Comparison of ENCODE assay signal across 39 cellular contexts in the genomic region with DNA sequence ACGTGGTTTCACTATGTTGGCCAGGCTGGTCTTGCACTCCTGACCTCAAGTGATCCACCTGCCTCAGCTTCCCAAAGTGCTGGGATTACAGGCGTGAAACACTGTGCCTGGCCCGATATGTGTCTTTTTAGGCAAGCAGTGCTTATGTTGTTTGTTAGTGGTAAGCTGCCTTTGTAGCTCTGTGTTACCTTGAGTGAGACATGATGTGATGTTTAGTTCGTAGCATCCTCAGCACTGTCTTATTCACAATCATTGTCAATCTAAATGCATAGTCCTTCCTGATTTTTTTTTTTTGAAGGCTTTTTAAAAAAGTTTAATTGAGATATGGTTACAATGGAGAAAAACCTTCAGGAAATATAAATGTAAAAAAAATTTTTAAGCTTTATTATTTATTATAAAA.
"Had no signal": no experiment of that assay in that cellular context is flagged by ENCODE, and none has a peak within 500 bp of the region (broad histone marks: within the 10 kb centered on the region; RNA-seq: fewer than 3 reads in every experiment).

No MANE protein-coding gene starts in this region.

- H3K9me3 Mint-ChIP-seq: activated B cell treated with CpG ODN at 0.5 μM for 24 hours; activated CD4-positive, alpha-beta memory T cell treated with anti-CD3 and anti-CD28 coated beads for 36 hours; activated CD4-positive, alpha-beta T cell treated with anti-CD3 and anti-CD28 coated beads, Interleukin-2, amount 10 ng/mL, durations not matched to agents 24 days and 14 days; activated CD8-positive, alpha-beta T cell treated with anti-CD3 and anti-CD28 coated beads for 36 hours; activated naive CD4-positive, alpha-beta T cell treated with anti-CD3 and anti-CD28 coated beads, Interleukin-2, amount 10 ng/mL, durations not matched to agents 7 days and 5 days; activated naive CD4-positive, alpha-beta T cell treated with anti-CD3 and anti-CD28 coated beads, Interleukin-2, amount 50 U/mL, for 24 hours; activated naive CD8-positive, alpha-beta T cell treated with anti-CD3 and anti-CD28 coated beads, Interleukin-2, amount 50 U/mL, for 24 hours; activated T-cell treated with anti-CD3 and anti-CD28 coated beads, Interleukin-2, amount 50 U/mL, for 4 hours; activated T-cell treated with anti-CD3 and anti-CD28 coated beads, Interleukin-2, amount 50 U/mL, for 72 hours; activated T-helper 1 cell treated with anti-CD3 and anti-CD28 coated beads, Interleukin-12 subunit alpha, Interleukin-12 subunit beta, Interleukin-2, Interleukin-4 antibody, amounts not matched to agents 30 ng/mL and 10 ng/mL and 1 ng/mL, durations not matched to agents 14 hours and 24 hours and 36 hours; activated T-helper 17 cell treated with anti-CD3 and anti-CD28 coated beads, Interleukin-2, amount 50 U/mL, for 72 hours; central memory CD8-positive, alpha-beta T cell; T-helper 1 cell treated with Interleukin-12 subunit alpha and Interleukin-12 subunit beta and Interleukin-4 antibody, amounts not matched to agents 30 μg/mL and 1 μg/mL, for 36 hours; T-helper 2 cell treated with Interferon-gamma antibody and Interleukin-4, amounts not matched to agents 5 μg/mL and 100 μg/mL, for 36 hours had no signal

- H3K27me3 Mint-ChIP-seq: activated B cell treated with CpG ODN at 0.5 μM for 24 hours; activated CD4-positive, alpha-beta memory T cell treated with anti-CD3 and anti-CD28 coated beads for 36 hours; activated CD4-positive, alpha-beta T cell treated with anti-CD3 and anti-CD28 coated beads, Interleukin-2, amount 10 ng/mL, durations not matched to agents 24 days and 14 days; activated CD8-positive, alpha-beta T cell treated with anti-CD3 and anti-CD28 coated beads for 36 hours; activated naive CD4-positive, alpha-beta T cell treated with anti-CD3 and anti-CD28 coated beads, Interleukin-2, amount 10 ng/mL, durations not matched to agents 7 days and 5 days; activated naive CD4-positive, alpha-beta T cell treated with anti-CD3 and anti-CD28 coated beads, Interleukin-2, amount 50 U/mL, for 24 hours; activated naive CD8-positive, alpha-beta T cell; activated naive CD8-positive, alpha-beta T cell treated with anti-CD3 and anti-CD28 coated beads, Interleukin-2, amount 10 ng/mL, durations not matched to agents 7 days and 5 days; activated naive CD8-positive, alpha-beta T cell treated with anti-CD3 and anti-CD28 coated beads, Interleukin-2, amount 50 U/mL, for 24 hours; activated T-helper 17 cell treated with anti-CD3 and anti-CD28 coated beads, Interleukin-2, amount 50 U/mL, for 72 hours; brain; central memory CD8-positive, alpha-beta T cell had no signal

- H3K4me1 Mint-ChIP-seq: activated CD4-positive, alpha-beta T cell treated with anti-CD3 and anti-CD28 coated beads, Interleukin-2, amount 10 ng/mL, durations not matched to agents 24 days and 14 days; activated naive CD4-positive, alpha-beta T cell treated with anti-CD3 and anti-CD28 coated beads, Interleukin-2, amount 10 ng/mL, durations not matched to agents 7 days and 5 days; brain had no signal

- H3K27me3 ChIP-seq: ascending aorta, cardiac muscle cell had no signal

- H3K4me3 ChIP-seq: ascending aorta, cardiac muscle cell had no signal

- H3K4me3 Mint-ChIP-seq: activated B cell treated with CpG ODN at 0.5 μM for 24 hours; activated CD4-positive, alpha-beta memory T cell treated with anti-CD3 and anti-CD28 coated beads for 36 hours; activated CD4-positive, alpha-beta T cell treated with anti-CD3 and anti-CD28 coated beads, Interleukin-2, amount 10 ng/mL, durations not matched to agents 24 days and 14 days; activated CD8-positive, alpha-beta T cell treated with anti-CD3 and anti-CD28 coated beads for 36 hours; activated naive CD4-positive, alpha-beta T cell treated with anti-CD3 and anti-CD28 coated beads, Interleukin-2, amount 10 ng/mL, durations not matched to agents 7 days and 5 days; activated naive CD4-positive, alpha-beta T cell treated with anti-CD3 and anti-CD28 coated beads, Interleukin-2, amount 50 U/mL, for 24 hours; activated naive CD8-positive, alpha-beta T cell; activated naive CD8-positive, alpha-beta T cell treated with anti-CD3 and anti-CD28 coated beads, Interleukin-2, amount 10 ng/mL, durations not matched to agents 7 days and 5 days; activated naive CD8-positive, alpha-beta T cell treated with anti-CD3 and anti-CD28 coated beads, Interleukin-2, amount 50 U/mL, for 24 hours; activated T-cell treated with anti-CD3 and anti-CD28 coated beads, Interleukin-2, amount 50 U/mL, for 4 hours; activated T-cell treated with anti-CD3 and anti-CD28 coated beads, Interleukin-2, amount 50 U/mL, for 72 hours; activated T-helper 1 cell treated with anti-CD3 and anti-CD28 coated beads, Interleukin-12 subunit alpha, Interleukin-12 subunit beta, Interleukin-2, Interleukin-4 antibody, amounts not matched to agents 30 ng/mL and 10 ng/mL and 1 ng/mL, durations not matched to agents 14 hours and 24 hours and 36 hours; activated T-helper 17 cell treated with anti-CD3 and anti-CD28 coated beads, Interleukin-2, amount 50 U/mL, for 72 hours; brain; central memory CD8-positive, alpha-beta T cell; T-helper 1 cell treated with Interleukin-12 subunit alpha and Interleukin-12 subunit beta and Interleukin-4 antibody, amounts not matched to agents 30 μg/mL and 1 μg/mL, for 36 hours; T-helper 2 cell treated with Interferon-gamma antibody and Interleukin-4, amounts not matched to agents 5 μg/mL and 100 μg/mL, for 36 hours had no signal

- FAIRE-seq: bronchial epithelial cell, colon, TTC549 had no signal

- H3K9me3 ChIP-seq: ascending aorta had no signal

- H3K4me1 ChIP-seq: ascending aorta had no signal

- H3K27ac ChIP-seq: ascending aorta, cardiac muscle cell, VCaP had no signal

- H3K27ac Mint-ChIP-seq: activated B cell treated with CpG ODN at 0.5 μM for 24 hours; activated CD4-positive, alpha-beta memory T cell treated with anti-CD3 and anti-CD28 coated beads for 36 hours; activated CD4-positive, alpha-beta T cell treated with anti-CD3 and anti-CD28 coated beads, Interleukin-2, amount 10 ng/mL, durations not matched to agents 24 days and 14 days; activated CD8-positive, alpha-beta T cell treated with anti-CD3 and anti-CD28 coated beads for 36 hours; activated naive CD4-positive, alpha-beta T cell treated with anti-CD3 and anti-CD28 coated beads, Interleukin-2, amount 10 ng/mL, durations not matched to agents 7 days and 5 days; activated naive CD4-positive, alpha-beta T cell treated with anti-CD3 and anti-CD28 coated beads, Interleukin-2, amount 50 U/mL, for 24 hours; activated naive CD8-positive, alpha-beta T cell; activated naive CD8-positive, alpha-beta T cell treated with anti-CD3 and anti-CD28 coated beads, Interleukin-2, amount 10 ng/mL, durations not matched to agents 7 days and 5 days; activated naive CD8-positive, alpha-beta T cell treated with anti-CD3 and anti-CD28 coated beads, Interleukin-2, amount 50 U/mL, for 24 hours; activated T-cell treated with anti-CD3 and anti-CD28 coated beads, Interleukin-2, amount 50 U/mL, for 72 hours; activated T-helper 1 cell treated with anti-CD3 and anti-CD28 coated beads, Interleukin-12 subunit alpha, Interleukin-12 subunit beta, Interleukin-2, Interleukin-4 antibody, amounts not matched to agents 30 ng/mL and 10 ng/mL and 1 ng/mL, durations not matched to agents 14 hours and 24 hours and 36 hours; activated T-helper 17 cell treated with anti-CD3 and anti-CD28 coated beads, Interleukin-2, amount 50 U/mL, for 72 hours; brain; T-helper 1 cell treated with Interleukin-12 subunit alpha and Interleukin-12 subunit beta and Interleukin-4 antibody, amounts not matched to agents 30 μg/mL and 1 μg/mL, for 36 hours; T-helper 2 cell treated with Interferon-gamma antibody and Interleukin-4, amounts not matched to agents 5 μg/mL and 100 μg/mL, for 36 hours had no signal

- ATAC-seq: activated CD8-positive, alpha-beta T cell treated with anti-CD3 and anti-CD28 coated beads for 36 hours; activated naive CD8-positive, alpha-beta T cell treated with anti-CD3 and anti-CD28 coated beads, Interleukin-2, amount 50 U/mL, for 24 hours; activated T-cell treated with anti-CD3 and anti-CD28 coated beads, Interleukin-2, amount 50 U/mL, for 4 hours; activated T-cell treated with anti-CD3 and anti-CD28 coated beads, Interleukin-2, amount 50 U/mL, for 72 hours; activated T-helper 17 cell treated with anti-CD3 and anti-CD28 coated beads, Interleukin-2, amount 50 U/mL, for 72 hours had no signal

- DNase-seq: activated B cell treated with CpG ODN at 0.5 μM for 24 hours; activated CD4-positive, alpha-beta memory T cell treated with anti-CD3 and anti-CD28 coated beads for 36 hours; activated CD4-positive, alpha-beta T cell treated with anti-CD3 and anti-CD28 coated beads for 4 hours; activated CD4-positive, alpha-beta T cell treated with anti-CD3 and anti-CD28 coated beads, Interleukin-2, amount 10 ng/mL, durations not matched to agents 24 days and 14 days; activated CD4-positive, alpha-beta T cell treated with anti-CD3 and anti-CD28 coated beads, Interleukin-2, amount 50 U/mL, for 1 hour; activated CD4-positive, alpha-beta T cell treated with anti-CD3 and anti-CD28 coated beads, Interleukin-2, amount 50 U/mL, for 4 hours; activated CD4-positive, CD25-positive, alpha-beta regulatory T cell treated with anti-CD3 and anti-CD28 coated beads, Interleukin-2, amount 50 U/mL, for 72 hours; activated CD8-positive, alpha-beta memory T cell treated with anti-CD3 and anti-CD28 coated beads, Interleukin-2, amount 50 U/mL, for 4 hours; activated CD8-positive, alpha-beta T cell treated with anti-CD3 and anti-CD28 coated beads for 36 hours; activated effector memory CD4-positive, alpha-beta T cell treated with anti-CD3 and anti-CD28 coated beads, Interleukin-2, amount 50 U/mL, for 16 hours; activated gamma-delta T cell treated with Interleukin-2 at 50 U/mL for 16 hours; activated naive CD4-positive, alpha-beta T cell; activated naive CD4-positive, alpha-beta T cell treated with anti-CD3 and anti-CD28 coated beads, Interleukin-2, amount 10 ng/mL, durations not matched to agents 7 days and 5 days; activated naive CD8-positive, alpha-beta T cell treated with anti-CD3 and anti-CD28 coated beads, Interleukin-2, amount 10 ng/mL, durations not matched to agents 7 days and 5 days; activated naive CD8-positive, alpha-beta T cell treated with anti-CD3 and anti-CD28 coated beads, Interleukin-2, amount 50 U/mL, for 24 hours; activated T-cell treated with anti-CD3 and anti-CD28 coated beads for 4 hours; activated T-cell treated with anti-CD3 and anti-CD28 coated beads, Interleukin-2, amount 50 U/mL, for 1 hour; activated T-cell treated with anti-CD3 and anti-CD28 coated beads, Interleukin-2, amount 50 U/mL, for 4 hours; activated T-cell treated with anti-CD3 and anti-CD28 coated beads, Interleukin-2, amount 50 U/mL, for 72 hours; amygdala; anterior cingulate cortex; caudate nucleus; cerebellar nuclear complex; T-helper 2 cell; T-helper 9 cell had no signal

- H3K36me3 Mint-ChIP-seq: activated CD4-positive, alpha-beta memory T cell treated with anti-CD3 and anti-CD28 coated beads for 36 hours; activated naive CD4-positive, alpha-beta T cell treated with anti-CD3 and anti-CD28 coated beads, Interleukin-2, amount 10 ng/mL, durations not matched to agents 7 days and 5 days; activated naive CD4-positive, alpha-beta T cell treated with anti-CD3 and anti-CD28 coated beads, Interleukin-2, amount 50 U/mL, for 24 hours had no signal

- H3K36me3 ChIP-seq: ascending aorta, cardiac muscle cell had no signal
